In the genomic region with DNA sequence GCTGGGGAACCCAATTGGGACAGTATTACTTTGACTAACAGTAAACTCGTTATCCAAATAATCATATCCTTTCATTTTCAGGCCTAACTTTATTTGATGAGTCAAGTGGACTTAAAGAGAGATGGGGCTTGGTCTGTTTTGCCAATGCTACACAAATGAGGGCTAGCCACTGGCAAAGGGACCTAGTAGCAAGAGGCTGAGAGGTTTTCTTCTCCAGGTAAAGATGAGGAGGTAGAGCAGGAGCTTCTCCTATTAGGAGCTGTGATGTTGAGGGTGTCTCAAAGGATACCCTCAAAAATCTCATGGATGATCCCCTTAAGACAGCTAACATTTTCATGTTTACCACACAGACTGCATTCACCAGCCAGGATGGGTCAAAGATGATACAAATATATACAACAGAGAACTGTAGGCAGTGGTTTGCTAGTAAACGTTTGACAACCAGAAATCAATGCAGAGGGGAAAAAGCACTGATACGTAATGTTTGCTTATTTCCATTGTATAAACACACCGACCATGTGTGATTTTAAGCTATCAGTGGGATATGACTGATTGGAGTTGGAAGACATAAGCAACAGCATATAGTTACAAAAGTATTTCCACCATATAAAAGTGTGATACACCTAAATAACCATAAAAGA, we compare ENCODE assay signal across 1 cellular context.
TF ChIP-seq lines count a peak whose summit lies in the region.

No MANE protein-coding gene starts in this region.

TF ChIP-seq in HepG2, 621 proteins besides CTCF, POLR2A, EP300 and RAD21 (continued from another document and continues in another):
- TF ChIP-seq, protein P1, sequence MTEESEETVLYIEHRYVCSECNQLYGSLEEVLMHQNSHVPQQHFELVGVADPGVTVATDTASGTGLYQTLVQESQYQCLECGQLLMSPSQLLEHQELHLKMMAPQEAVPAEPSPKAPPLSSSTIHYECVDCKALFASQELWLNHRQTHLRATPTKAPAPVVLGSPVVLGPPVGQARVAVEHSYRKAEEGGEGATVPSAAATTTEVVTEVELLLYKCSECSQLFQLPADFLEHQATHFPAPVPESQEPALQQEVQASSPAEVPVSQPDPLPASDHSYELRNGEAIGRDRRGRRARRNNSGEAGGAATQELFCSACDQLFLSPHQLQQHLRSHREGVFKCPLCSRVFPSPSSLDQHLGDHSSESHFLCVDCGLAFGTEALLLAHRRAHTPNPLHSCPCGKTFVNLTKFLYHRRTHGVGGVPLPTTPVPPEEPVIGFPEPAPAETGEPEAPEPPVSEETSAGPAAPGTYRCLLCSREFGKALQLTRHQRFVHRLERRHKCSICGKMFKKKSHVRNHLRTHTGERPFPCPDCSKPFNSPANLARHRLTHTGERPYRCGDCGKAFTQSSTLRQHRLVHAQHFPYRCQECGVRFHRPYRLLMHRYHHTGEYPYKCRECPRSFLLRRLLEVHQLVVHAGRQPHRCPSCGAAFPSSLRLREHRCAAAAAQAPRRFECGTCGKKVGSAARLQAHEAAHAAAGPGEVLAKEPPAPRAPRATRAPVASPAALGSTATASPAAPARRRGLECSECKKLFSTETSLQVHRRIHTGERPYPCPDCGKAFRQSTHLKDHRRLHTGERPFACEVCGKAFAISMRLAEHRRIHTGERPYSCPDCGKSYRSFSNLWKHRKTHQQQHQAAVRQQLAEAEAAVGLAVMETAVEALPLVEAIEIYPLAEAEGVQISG (CRISPR knock-in tag; IDR thresholded peaks at IDR 0.05) = no peak
- TF ChIP-seq CREB3 (CRISPR knock-in tag; IDR thresholded peaks at IDR 0.05) (no peak), RFX5 (IDR thresholded peaks at IDR 0.05; ENCODE audit: low read depth, low read length) (no peak), ZSCAN22 (CRISPR knock-in tag; IDR thresholded peaks at IDR 0.05) (no peak), SMARCE1 (IDR thresholded peaks at IDR 0.05; ENCODE audit: borderline replicate concordance) (no peak), ZBTB7A (CRISPR knock-in tag; IDR thresholded peaks at IDR 0.05) (no peak), RAD51 (IDR thresholded peaks at IDR 0.05; ENCODE audit: borderline replicate concordance) (no peak), DBP (CRISPR knock-in tag; IDR thresholded peaks at IDR 0.05; ENCODE audit: not compliant biosample characterization) (no peak), FOXM1 (CRISPR knock-in tag; IDR thresholded peaks at IDR 0.05) (no peak), GRHL1 (CRISPR knock-in tag; conservative IDR thresholded peaks at IDR 0.05) (no peak), PAWR (CRISPR knock-in tag; IDR thresholded peaks at IDR 0.05; ENCODE audit: borderline replicate concordance) (no peak), POLR2G (IDR thresholded peaks at IDR 0.05; ENCODE audit: low read depth, low read length) (no peak), ZNF225 (CRISPR knock-in tag; IDR thresholded peaks at IDR 0.05) (no peak), FOXK2 (IDR thresholded peaks at IDR 0.05) (peak; percentile 78), GLI4 (CRISPR knock-in tag; IDR thresholded peaks at IDR 0.05; ENCODE audit: borderline replicate concordance) (no peak), EHMT2 (IDR thresholded peaks at IDR 0.05; ENCODE audit: borderline replicate concordance, low read depth, low read length) (no peak), ZC3H4 (CRISPR knock-in tag; IDR thresholded peaks at IDR 0.05; ENCODE audit: borderline replicate concordance) (no peak), ZMYM2 (CRISPR knock-in tag; IDR thresholded peaks at IDR 0.05) (no peak), ZNF75D (CRISPR knock-in tag; IDR thresholded peaks at IDR 0.05; ENCODE audit: borderline replicate concordance) (no peak), SALL1 (CRISPR knock-in tag; IDR thresholded peaks at IDR 0.05) (peak; percentile 82; the same call in 1 of the 2 replicates), SNRNP70 (IDR thresholded peaks at IDR 0.05; ENCODE audit: low read depth, low read length) (no peak), YEATS4 (CRISPR knock-in tag; IDR thresholded peaks at IDR 0.05; ENCODE audit: borderline replicate concordance) (no peak), KDM2A (CRISPR knock-in tag; IDR thresholded peaks at IDR 0.05; ENCODE audit: borderline replicate concordance, low read depth) (no peak), JUNB (CRISPR knock-in tag; IDR thresholded peaks at IDR 0.05; ENCODE audit: borderline replicate concordance) (no peak), CREB1 (IDR thresholded peaks at IDR 0.05) (peak; percentile 34; the same call in 1 of the 2 replicates), CREB1 (CRISPR knock-in tag; IDR thresholded peaks at IDR 0.05) (peak; percentile 85), YEATS2 (CRISPR knock-in tag; IDR thresholded peaks at IDR 0.05; ENCODE audit: borderline replicate concordance) (no peak; the same call in 1 of the 2 replicates), CEBPG (CRISPR knock-in tag; IDR thresholded peaks at IDR 0.05) (peak; percentile 66), HMG20A (CRISPR knock-in tag; IDR thresholded peaks at IDR 0.05; ENCODE audit: borderline replicate concordance) (peak; percentile 80; the same call in 1 of the 2 replicates), ZNF557 (CRISPR knock-in tag; IDR thresholded peaks at IDR 0.05) (no peak), ZNF337 (CRISPR knock-in tag; IDR thresholded peaks at IDR 0.05; ENCODE audit: borderline replicate concordance, low read depth) (no peak), RXRA (CRISPR knock-in tag; IDR thresholded peaks at IDR 0.05) (no peak), ZNF740 (CRISPR knock-in tag; IDR thresholded peaks at IDR 0.05) (no peak)
- TF ChIP-seq, protein P2, sequence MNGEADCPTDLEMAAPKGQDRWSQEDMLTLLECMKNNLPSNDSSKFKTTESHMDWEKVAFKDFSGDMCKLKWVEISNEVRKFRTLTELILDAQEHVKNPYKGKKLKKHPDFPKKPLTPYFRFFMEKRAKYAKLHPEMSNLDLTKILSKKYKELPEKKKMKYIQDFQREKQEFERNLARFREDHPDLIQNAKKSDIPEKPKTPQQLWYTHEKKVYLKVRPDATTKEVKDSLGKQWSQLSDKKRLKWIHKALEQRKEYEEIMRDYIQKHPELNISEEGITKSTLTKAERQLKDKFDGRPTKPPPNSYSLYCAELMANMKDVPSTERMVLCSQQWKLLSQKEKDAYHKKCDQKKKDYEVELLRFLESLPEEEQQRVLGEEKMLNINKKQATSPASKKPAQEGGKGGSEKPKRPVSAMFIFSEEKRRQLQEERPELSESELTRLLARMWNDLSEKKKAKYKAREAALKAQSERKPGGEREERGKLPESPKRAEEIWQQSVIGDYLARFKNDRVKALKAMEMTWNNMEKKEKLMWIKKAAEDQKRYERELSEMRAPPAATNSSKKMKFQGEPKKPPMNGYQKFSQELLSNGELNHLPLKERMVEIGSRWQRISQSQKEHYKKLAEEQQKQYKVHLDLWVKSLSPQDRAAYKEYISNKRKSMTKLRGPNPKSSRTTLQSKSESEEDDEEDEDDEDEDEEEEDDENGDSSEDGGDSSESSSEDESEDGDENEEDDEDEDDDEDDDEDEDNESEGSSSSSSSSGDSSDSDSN (CRISPR knock-in tag; IDR thresholded peaks at IDR 0.05) = no peak
- TF ChIP-seq, protein P3, sequence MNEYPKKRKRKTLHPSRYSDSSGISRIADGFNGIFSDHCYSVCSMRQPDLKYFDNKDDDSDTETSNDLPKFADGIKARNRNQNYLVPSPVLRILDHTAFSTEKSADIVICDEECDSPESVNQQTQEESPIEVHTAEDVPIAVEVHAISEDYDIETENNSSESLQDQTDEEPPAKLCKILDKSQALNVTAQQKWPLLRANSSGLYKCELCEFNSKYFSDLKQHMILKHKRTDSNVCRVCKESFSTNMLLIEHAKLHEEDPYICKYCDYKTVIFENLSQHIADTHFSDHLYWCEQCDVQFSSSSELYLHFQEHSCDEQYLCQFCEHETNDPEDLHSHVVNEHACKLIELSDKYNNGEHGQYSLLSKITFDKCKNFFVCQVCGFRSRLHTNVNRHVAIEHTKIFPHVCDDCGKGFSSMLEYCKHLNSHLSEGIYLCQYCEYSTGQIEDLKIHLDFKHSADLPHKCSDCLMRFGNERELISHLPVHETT (CRISPR knock-in tag; conservative IDR thresholded peaks at IDR 0.05) = no peak
- TF ChIP-seq, protein P4, sequence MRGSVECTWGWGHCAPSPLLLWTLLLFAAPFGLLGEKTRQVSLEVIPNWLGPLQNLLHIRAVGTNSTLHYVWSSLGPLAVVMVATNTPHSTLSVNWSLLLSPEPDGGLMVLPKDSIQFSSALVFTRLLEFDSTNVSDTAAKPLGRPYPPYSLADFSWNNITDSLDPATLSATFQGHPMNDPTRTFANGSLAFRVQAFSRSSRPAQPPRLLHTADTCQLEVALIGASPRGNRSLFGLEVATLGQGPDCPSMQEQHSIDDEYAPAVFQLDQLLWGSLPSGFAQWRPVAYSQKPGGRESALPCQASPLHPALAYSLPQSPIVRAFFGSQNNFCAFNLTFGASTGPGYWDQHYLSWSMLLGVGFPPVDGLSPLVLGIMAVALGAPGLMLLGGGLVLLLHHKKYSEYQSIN (CRISPR knock-in tag; IDR thresholded peaks at IDR 0.05; ENCODE audit: borderline replicate concordance) = no peak
- TF ChIP-seq, protein P5, sequence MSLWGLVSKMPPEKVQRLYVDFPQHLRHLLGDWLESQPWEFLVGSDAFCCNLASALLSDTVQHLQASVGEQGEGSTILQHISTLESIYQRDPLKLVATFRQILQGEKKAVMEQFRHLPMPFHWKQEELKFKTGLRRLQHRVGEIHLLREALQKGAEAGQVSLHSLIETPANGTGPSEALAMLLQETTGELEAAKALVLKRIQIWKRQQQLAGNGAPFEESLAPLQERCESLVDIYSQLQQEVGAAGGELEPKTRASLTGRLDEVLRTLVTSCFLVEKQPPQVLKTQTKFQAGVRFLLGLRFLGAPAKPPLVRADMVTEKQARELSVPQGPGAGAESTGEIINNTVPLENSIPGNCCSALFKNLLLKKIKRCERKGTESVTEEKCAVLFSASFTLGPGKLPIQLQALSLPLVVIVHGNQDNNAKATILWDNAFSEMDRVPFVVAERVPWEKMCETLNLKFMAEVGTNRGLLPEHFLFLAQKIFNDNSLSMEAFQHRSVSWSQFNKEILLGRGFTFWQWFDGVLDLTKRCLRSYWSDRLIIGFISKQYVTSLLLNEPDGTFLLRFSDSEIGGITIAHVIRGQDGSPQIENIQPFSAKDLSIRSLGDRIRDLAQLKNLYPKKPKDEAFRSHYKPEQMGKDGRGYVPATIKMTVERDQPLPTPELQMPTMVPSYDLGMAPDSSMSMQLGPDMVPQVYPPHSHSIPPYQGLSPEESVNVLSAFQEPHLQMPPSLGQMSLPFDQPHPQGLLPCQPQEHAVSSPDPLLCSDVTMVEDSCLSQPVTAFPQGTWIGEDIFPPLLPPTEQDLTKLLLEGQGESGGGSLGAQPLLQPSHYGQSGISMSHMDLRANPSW (CRISPR knock-in tag; IDR thresholded peaks at IDR 0.05; ENCODE audit: borderline replicate concordance) = no peak
- TF ChIP-seq, protein P6, sequence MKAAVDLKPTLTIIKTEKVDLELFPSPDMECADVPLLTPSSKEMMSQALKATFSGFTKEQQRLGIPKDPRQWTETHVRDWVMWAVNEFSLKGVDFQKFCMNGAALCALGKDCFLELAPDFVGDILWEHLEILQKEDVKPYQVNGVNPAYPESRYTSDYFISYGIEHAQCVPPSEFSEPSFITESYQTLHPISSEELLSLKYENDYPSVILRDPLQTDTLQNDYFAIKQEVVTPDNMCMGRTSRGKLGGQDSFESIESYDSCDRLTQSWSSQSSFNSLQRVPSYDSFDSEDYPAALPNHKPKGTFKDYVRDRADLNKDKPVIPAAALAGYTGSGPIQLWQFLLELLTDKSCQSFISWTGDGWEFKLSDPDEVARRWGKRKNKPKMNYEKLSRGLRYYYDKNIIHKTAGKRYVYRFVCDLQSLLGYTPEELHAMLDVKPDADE (CRISPR knock-in tag; IDR thresholded peaks at IDR 0.05) = no peak
- TF ChIP-seq, protein P7, sequence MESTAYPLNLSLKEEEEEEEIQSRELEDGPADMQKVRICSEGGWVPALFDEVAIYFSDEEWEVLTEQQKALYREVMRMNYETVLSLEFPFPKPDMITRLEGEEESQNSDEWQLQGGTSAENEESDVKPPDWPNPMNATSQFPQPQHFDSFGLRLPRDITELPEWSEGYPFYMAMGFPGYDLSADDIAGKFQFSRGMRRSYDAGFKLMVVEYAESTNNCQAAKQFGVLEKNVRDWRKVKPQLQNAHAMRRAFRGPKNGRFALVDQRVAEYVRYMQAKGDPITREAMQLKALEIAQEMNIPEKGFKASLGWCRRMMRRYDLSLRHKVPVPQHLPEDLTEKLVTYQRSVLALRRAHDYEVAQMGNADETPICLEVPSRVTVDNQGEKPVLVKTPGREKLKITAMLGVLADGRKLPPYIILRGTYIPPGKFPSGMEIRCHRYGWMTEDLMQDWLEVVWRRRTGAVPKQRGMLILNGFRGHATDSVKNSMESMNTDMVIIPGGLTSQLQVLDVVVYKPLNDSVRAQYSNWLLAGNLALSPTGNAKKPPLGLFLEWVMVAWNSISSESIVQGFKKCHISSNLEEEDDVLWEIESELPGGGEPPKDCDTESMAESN (CRISPR knock-in tag; conservative IDR thresholded peaks at IDR 0.05) = no peak
- TF ChIP-seq, protein P8, sequence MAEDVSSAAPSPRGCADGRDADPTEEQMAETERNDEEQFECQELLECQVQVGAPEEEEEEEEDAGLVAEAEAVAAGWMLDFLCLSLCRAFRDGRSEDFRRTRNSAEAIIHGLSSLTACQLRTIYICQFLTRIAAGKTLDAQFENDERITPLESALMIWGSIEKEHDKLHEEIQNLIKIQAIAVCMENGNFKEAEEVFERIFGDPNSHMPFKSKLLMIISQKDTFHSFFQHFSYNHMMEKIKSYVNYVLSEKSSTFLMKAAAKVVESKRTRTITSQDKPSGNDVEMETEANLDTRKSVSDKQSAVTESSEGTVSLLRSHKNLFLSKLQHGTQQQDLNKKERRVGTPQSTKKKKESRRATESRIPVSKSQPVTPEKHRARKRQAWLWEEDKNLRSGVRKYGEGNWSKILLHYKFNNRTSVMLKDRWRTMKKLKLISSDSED (CRISPR knock-in tag; IDR thresholded peaks at IDR 0.05) = no peak
